20 cellular contexts compared by ENCODE assay signal in the genomic region with DNA sequence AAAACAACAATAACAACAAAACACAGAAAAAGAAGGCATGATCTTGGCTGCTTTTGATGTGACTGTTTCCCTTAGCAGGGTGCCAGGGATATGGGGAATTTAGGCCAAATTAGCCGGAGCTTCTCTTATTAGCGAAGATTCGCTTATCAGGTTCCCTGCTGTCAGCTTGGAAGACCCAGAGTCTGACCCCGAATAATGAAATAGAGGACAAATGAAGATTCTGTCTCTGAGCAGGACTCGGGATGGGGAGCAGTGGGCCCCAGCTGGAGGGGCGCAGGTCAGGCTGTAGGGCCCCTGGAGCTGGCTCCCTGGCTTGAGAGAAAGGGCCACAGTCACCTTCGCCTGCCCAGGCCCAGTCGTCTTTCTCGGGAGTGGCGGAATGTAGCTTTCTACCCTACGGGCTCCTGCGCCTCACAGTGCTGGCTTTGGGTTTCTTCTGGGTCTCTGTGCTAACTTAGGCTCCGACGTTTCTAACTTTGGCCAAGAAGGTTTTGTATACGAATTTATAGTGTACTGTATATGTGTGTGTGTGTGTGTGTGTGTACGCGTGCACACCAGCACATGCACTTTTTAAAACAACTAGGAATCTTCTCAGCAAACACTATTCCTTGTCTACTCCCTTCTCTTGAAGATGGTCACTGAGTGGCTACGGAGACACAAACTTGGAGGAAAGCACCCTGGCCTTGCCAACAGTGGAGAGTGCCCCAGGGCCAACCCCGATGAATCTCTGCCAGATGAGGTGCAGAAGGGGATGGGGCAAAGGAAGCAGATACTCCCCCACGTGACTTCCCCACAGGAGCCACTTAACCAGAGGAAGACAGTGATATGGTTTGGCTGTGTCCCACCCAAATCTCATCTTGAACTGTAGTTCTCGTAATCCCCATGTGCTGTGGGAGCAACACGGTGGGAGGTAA.
"Had no signal": no experiment of that assay in that cellular context is flagged by ENCODE, and none has a peak within 500 bp of the region (broad histone marks: within the 10 kb centered on the region; RNA-seq: fewer than 3 reads in every experiment).

No MANE protein-coding gene starts in this region.

- H3K9ac ChIP-seq: neural progenitor cell had no signal

- FAIRE-seq: keratinocyte had no signal

- ATAC-seq: activated CD4-positive, alpha-beta T cell treated with anti-CD3 and anti-CD28 coated beads for 36 hours; left colon had no signal

- H3K9me3 Mint-ChIP-seq: activated B cell treated with CpG ODN at 0.5 μM for 24 hours; activated naive CD4-positive, alpha-beta T cell treated with anti-CD3 and anti-CD28 coated beads, Interleukin-2, amount 10 ng/mL, durations not matched to agents 7 days and 5 days; neural progenitor cell; T-helper 1 cell treated with Interleukin-12 subunit alpha and Interleukin-12 subunit beta and Interleukin-4 antibody, amounts not matched to agents 30 μg/mL and 1 μg/mL, for 36 hours had no signal

- H3K27me3 ChIP-seq: brain microvascular endothelial cell, heart right ventricle, neural progenitor cell, SJSA1 had no signal

- H3K4me3 ChIP-seq: coronary artery, heart right ventricle, neural progenitor cell, prostate gland, SJSA1 had no signal

- H3K4me1 Mint-ChIP-seq: activated B cell treated with CpG ODN at 0.5 μM for 24 hours; activated CD4-positive, alpha-beta T cell treated with anti-CD3 and anti-CD28 coated beads for 36 hours; activated naive CD4-positive, alpha-beta T cell treated with anti-CD3 and anti-CD28 coated beads, Interleukin-2, amount 10 ng/mL, durations not matched to agents 7 days and 5 days had no signal

- H2AFZ ChIP-seq: neural progenitor cell had no signal

- H3K4me1 ChIP-seq: prostate gland had no signal

- H3K36me3 Mint-ChIP-seq: activated naive CD4-positive, alpha-beta T cell treated with anti-CD3 and anti-CD28 coated beads, Interleukin-2, amount 10 ng/mL, durations not matched to agents 7 days and 5 days; neural progenitor cell had no signal

- H3K4me2 ChIP-seq: neural progenitor cell had no signal

- H3K27me3 Mint-ChIP-seq: activated naive CD4-positive, alpha-beta T cell treated with anti-CD3 and anti-CD28 coated beads, Interleukin-2, amount 10 ng/mL, durations not matched to agents 7 days and 5 days had no signal

- H3K36me3 ChIP-seq: brain microvascular endothelial cell, heart right ventricle, neural progenitor cell, prostate gland, SJSA1 had no signal

- H3K9me3 ChIP-seq: prostate gland, SJSA1 had no signal

- H3K27ac ChIP-seq: brain microvascular endothelial cell, epithelial cell of prostate, neural progenitor cell, prostate gland, SJSA1 had no signal

- H3K27ac Mint-ChIP-seq: activated B cell treated with CpG ODN at 0.5 μM for 24 hours; activated CD4-positive, alpha-beta T cell treated with anti-CD3 and anti-CD28 coated beads for 36 hours; activated naive CD4-positive, alpha-beta T cell treated with anti-CD3 and anti-CD28 coated beads, Interleukin-2, amount 10 ng/mL, durations not matched to agents 7 days and 5 days; neural progenitor cell; T-helper 1 cell treated with Interleukin-12 subunit alpha and Interleukin-12 subunit beta and Interleukin-4 antibody, amounts not matched to agents 30 μg/mL and 1 μg/mL, for 36 hours had no signal

- H3K4me3 Mint-ChIP-seq: activated B cell treated with CpG ODN at 0.5 μM for 24 hours; activated CD4-positive, alpha-beta T cell treated with anti-CD3 and anti-CD28 coated beads for 36 hours; activated naive CD4-positive, alpha-beta T cell treated with anti-CD3 and anti-CD28 coated beads, Interleukin-2, amount 10 ng/mL, durations not matched to agents 7 days and 5 days; neural progenitor cell; T-helper 1 cell treated with Interleukin-12 subunit alpha and Interleukin-12 subunit beta and Interleukin-4 antibody, amounts not matched to agents 30 μg/mL and 1 μg/mL, for 36 hours had no signal

- DNase-seq: activated B cell treated with CpG ODN at 0.5 μM for 24 hours; activated CD4-positive, alpha-beta T cell treated with anti-CD3 and anti-CD28 coated beads for 36 hours; activated CD4-positive, alpha-beta T cell treated with anti-CD3 and anti-CD28 coated beads, Interleukin-2, amount 50 U/mL, for 4 hours; activated effector memory CD4-positive, alpha-beta T cell treated with anti-CD3 and anti-CD28 coated beads, Interleukin-2, amount 50 U/mL, for 16 hours; activated naive CD4-positive, alpha-beta T cell treated with anti-CD3 and anti-CD28 coated beads, Interleukin-2, amount 10 ng/mL, durations not matched to agents 7 days and 5 days; activated T-cell treated with anti-CD3 and anti-CD28 coated beads for 4 hours; amygdala; heart right ventricle; left colon; stimulated activated CD4-positive, alpha-beta T cell treated with anti-CD3 and anti-CD28 coated beads, Interleukin-4, amount 100 ng/mL, for 24 hours; stimulated activated naive CD4-positive, alpha-beta T cell treated with Interleukin-2 at 50 U/mL for 16 hours; T1000 had no signal
